ENCODE assay signal across 1 cellular context in genomic region chr16:2664522-2665096, GRCh38.
TF ChIP-seq lines count a peak whose summit lies in the region.

No MANE protein-coding gene starts in this region.

TF ChIP-seq in HEK293, 187 proteins besides CTCF, POLR2A, EP300 and RAD21 (continued from another document and continues in another):
- TF ChIP-seq AEBP2 (tag by site-specific recombination; IDR thresholded peaks at IDR 0.05; ENCODE audit: borderline replicate concordance) (no peak), ZNF571 (tag by site-specific recombination; IDR thresholded peaks at IDR 0.05) (no peak), ZNF132 (tag by site-specific recombination; IDR thresholded peaks at IDR 0.05; ENCODE audit: borderline replicate concordance) (no peak), ZNF830 (tag by site-specific recombination; IDR thresholded peaks at IDR 0.05; ENCODE audit: low read depth) (no peak), GLIS2 (tag by site-specific recombination; IDR thresholded peaks at IDR 0.05) (no peak), OSR2 (tag by site-specific recombination; IDR thresholded peaks at IDR 0.05) (peak; percentile 84), WT1 (tag by site-specific recombination; IDR thresholded peaks at IDR 0.05) (peak; percentile 94), SCRT2 (tag by site-specific recombination; IDR thresholded peaks at IDR 0.05) (peak; percentile 90), ZNF391 (tag by site-specific recombination; IDR thresholded peaks at IDR 0.05; ENCODE audit: borderline replicate concordance, low read depth) (peak; percentile 48; the same call in 1 of the 2 replicates), GFI1B (tag by site-specific recombination; IDR thresholded peaks at IDR 0.05) (peak; percentile 35; the same call in 1 of the 2 replicates), ZBTB17 (tag by site-specific recombination; IDR thresholded peaks at IDR 0.05) (peak; percentile 45), REPIN1 (tag by site-specific recombination; IDR thresholded peaks at IDR 0.05; ENCODE audit: low read depth) (no peak), ZNF521 (tag by site-specific recombination; IDR thresholded peaks at IDR 0.05) (no peak), ZNF335 (tag by site-specific recombination; conservative IDR thresholded peaks at IDR 0.05) (peak; percentile 40), ZNF610 (tag by site-specific recombination; IDR thresholded peaks at IDR 0.05; ENCODE audit: borderline replicate concordance) (no peak), ZEB2 (tag by site-specific recombination; IDR thresholded peaks at IDR 0.05) (peak; percentile 44; the same call in 1 of the 2 replicates), ZSCAN23 (tag by site-specific recombination; IDR thresholded peaks at IDR 0.05) (no peak), ZNF174 (tag by site-specific recombination; IDR thresholded peaks at IDR 0.05) (no peak), SP7 (tag by site-specific recombination; IDR thresholded peaks at IDR 0.05) (peak; percentile 94), ZNF26 (tag by site-specific recombination; IDR thresholded peaks at IDR 0.05) (no peak), ZNF501 (tag by site-specific recombination; IDR thresholded peaks at IDR 0.05) (no peak), ZNF792 (tag by site-specific recombination; IDR thresholded peaks at IDR 0.05) (no peak), BCL6B (tag by site-specific recombination; IDR thresholded peaks at IDR 0.05) (peak; percentile 79), ZNF155 (tag by site-specific recombination; IDR thresholded peaks at IDR 0.05) (no peak), MEIS1 (CRISPR knock-in tag; IDR thresholded peaks at IDR 0.05; ENCODE audit: borderline replicate concordance) (no peak), ZNF585B (tag by site-specific recombination; IDR thresholded peaks at IDR 0.05) (peak; percentile 31; the same call in 1 of the 2 replicates), ZNF518A (tag by site-specific recombination; conservative IDR thresholded peaks at IDR 0.05; ENCODE audit: low read depth) (no peak), ZNF843 (tag by site-specific recombination; IDR thresholded peaks at IDR 0.05) (peak; percentile 66), ZNF510 (tag by site-specific recombination; IDR thresholded peaks at IDR 0.05; ENCODE audit: insufficient replicate concordance) (no peak), ZNF362 (tag by site-specific recombination; IDR thresholded peaks at IDR 0.05) (peak; percentile 35; the same call in 1 of the 2 replicates), GLIS1 (tag by site-specific recombination; IDR thresholded peaks at IDR 0.05) (peak; percentile 48; the same call in 1 of the 2 replicates), ZNF785 (tag by site-specific recombination; IDR thresholded peaks at IDR 0.05) (no peak), TSHZ1 (tag by site-specific recombination; IDR thresholded peaks at IDR 0.05; ENCODE audit: borderline replicate concordance) (peak; percentile 59; the same call in 1 of the 2 replicates), ATF2 (tag by site-specific recombination; IDR thresholded peaks at IDR 0.05; ENCODE audit: low read depth) (no peak), ZNF140 (tag by site-specific recombination; IDR thresholded peaks at IDR 0.05) (no peak), ZNF211 (tag by site-specific recombination; IDR thresholded peaks at IDR 0.05; ENCODE audit: low read depth) (no peak), ZBTB49 (tag by site-specific recombination; IDR thresholded peaks at IDR 0.05; ENCODE audit: low read depth) (no peak), REST (tag by site-specific recombination; IDR thresholded peaks at IDR 0.05) (no peak)
